In the genomic region with DNA sequence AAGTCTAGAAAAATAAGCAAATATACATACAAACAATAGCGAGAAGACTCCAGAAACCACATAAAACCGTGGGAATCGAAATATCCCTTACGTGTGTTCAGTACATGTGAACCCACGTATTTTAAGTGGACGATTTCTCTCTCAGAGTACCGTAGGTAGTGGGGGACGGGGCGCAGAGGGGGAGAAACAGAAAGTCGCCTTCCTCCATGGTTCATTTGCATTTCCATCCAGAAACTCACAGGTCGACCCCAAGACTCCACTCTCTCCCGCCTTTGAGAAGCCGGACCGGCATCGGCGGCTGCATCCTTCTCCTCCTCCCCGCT, we compare ENCODE assay signal across 1 cellular context.
TF ChIP-seq lines count a peak whose summit lies in the region.

No MANE protein-coding gene starts in this region.

TF ChIP-seq in K562, 482 proteins besides CTCF, POLR2A, EP300 and RAD21:
- TF ChIP-seq ZHX1 (conservative IDR thresholded peaks at IDR 0.05; ENCODE audit: low read length), result no peak
- TF ChIP-seq MAZ (CRISPR knock-in tag; conservative IDR thresholded peaks at IDR 0.05 in 1 of 2, IDR thresholded peaks at IDR 0.05 in 1 of 2), result no peak
- no peak for TF ChIP-seq REST (CRISPR knock-in tag; IDR thresholded peaks at IDR 0.05; ENCODE audit: low read depth)
- TF ChIP-seq, protein P1, sequence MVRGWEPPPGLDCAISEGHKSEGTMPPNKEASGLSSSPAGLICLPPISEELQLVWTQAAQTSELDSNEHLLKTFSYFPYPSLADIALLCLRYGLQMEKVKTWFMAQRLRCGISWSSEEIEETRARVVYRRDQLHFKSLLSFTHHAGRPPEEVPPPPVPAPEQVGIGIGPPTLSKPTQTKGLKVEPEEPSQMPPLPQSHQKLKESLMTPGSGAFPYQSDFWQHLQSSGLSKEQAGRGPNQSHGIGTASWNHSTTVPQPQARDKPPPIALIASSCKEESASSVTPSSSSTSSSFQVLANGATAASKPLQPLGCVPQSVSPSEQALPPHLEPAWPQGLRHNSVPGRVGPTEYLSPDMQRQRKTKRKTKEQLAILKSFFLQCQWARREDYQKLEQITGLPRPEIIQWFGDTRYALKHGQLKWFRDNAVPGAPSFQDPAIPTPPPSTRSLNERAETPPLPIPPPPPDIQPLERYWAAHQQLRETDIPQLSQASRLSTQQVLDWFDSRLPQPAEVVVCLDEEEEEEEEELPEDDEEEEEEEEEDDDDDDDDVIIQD (CRISPR knock-in tag; IDR thresholded peaks at IDR 0.05), result no peak
- no peak for TF ChIP-seq ELK3 (CRISPR knock-in tag; IDR thresholded peaks at IDR 0.05)
- TF ChIP-seq BRD4 (IDR thresholded peaks at IDR 0.05), result no peak
- TF ChIP-seq HNRNPUL1 (IDR thresholded peaks at IDR 0.05; ENCODE audit: low read length), result no peak
